8 cellular contexts compared by ENCODE assay signal in the genomic region with DNA sequence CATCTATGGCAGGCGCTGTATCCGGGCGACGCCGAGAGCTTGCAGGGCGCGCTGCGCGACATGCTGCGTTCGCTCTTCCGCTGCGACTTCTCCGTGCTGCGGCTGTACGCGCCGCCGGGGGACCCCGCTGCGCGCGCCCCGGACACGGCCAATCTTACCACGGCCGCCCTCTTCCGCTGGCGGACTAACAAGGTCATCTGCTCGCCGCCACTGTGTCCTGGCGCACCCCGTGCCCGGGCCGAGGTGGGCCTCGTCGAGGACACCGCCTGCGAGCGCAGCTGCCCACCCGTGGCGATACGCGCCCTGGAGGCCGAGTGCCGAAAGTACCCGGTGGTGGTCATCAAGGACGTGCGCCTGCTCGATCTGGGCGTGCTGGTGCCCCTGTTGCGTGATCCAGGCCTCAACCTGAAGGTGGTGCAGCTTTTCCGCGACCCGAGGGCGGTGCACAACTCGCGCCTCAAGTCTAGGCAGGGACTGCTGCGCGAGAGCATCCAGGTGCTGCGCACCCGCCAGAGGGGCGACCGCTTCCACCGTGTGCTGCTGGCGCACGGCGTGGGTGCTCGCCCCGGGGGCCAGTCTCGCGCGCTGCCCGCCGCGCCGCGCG. TPM values are rescaled to one million over a fixed set of nuclear protein-coding genes. Genes with fewer than 3 reads are reported as not detected.
DNase-seq lines count a peak whose midpoint lies in the region; ATAC-seq, FAIRE-seq and TF ChIP-seq lines count a peak whose summit lies in the region.

No MANE protein-coding gene starts in this region.

- H3K79me2 ChIP-seq in Loucy (ENCODE audit: insufficient read depth, low read length), result peaks cover 3% of the 10 kb centered on the region

- H3K36me3 Mint-ChIP-seq in activated T-cell treated with anti-CD3 and anti-CD28 coated beads, Interleukin-2, amount 50 U/mL, for 24 hours (ENCODE audit: low read depth), result peaks cover 14% of the 10 kb centered on the region
- peaks cover 1% of the 10 kb centered on the region for H3K36me3 Mint-ChIP-seq in progenitor cell of endocrine pancreas (ENCODE audit: insufficient read depth)

- H3K4me1 ChIP-seq in A549 (peaks cover 35% of the 10 kb centered on the region), Loucy (ENCODE audit: insufficient read depth, low read length, poor library complexity, severe bottlenecking) (peaks cover 20% of the 10 kb centered on the region)

- H3K9ac ChIP-seq in Loucy (ENCODE audit: low read depth, low read length, poor library complexity, severe bottlenecking), result no peak overlapping the region

- peak overlapping the region; percentile 57 for H3K27ac Mint-ChIP-seq in activated T-cell treated with anti-CD3 and anti-CD28 coated beads, Interleukin-2, amount 50 U/mL, for 24 hours
- no peak overlapping the region for H3K27ac Mint-ChIP-seq in progenitor cell of endocrine pancreas

- no peak for TF ChIP-seq CTCF in A549 (IDR thresholded peaks at IDR 0.05)
- no peak for TF ChIP-seq CTCF in Loucy (conservative IDR thresholded peaks at IDR 0.05; ENCODE audit: low read length)
- no peak for TF ChIP-seq CTCF in foreskin fibroblast (IDR thresholded peaks at IDR 0.05; ENCODE audit: low read depth, low read length)
- TF ChIP-seq CTCF in progenitor cell of endocrine pancreas (IDR thresholded peaks at IDR 0.05; ENCODE audit: unreplicated experiment), result no peak

- H3K9me3 ChIP-seq in A549 (no peaks in the 10 kb centered on the region), Loucy (ENCODE audit: insufficient read depth, low read depth, low read length) (no peaks in the 10 kb centered on the region)

- H3K4me3 ChIP-seq in A549 (peak overlapping the region; percentile 76), Loucy (ENCODE audit: low read length, poor library complexity, severe bottlenecking) (peak overlapping the region; percentile 84), foreskin fibroblast (ENCODE audit: low read depth in 1 of 2, low read length in 2 of 2) (peak overlapping the region; percentile 53 to 61)

- no peaks in the 10 kb centered on the region for H3K9me3 Mint-ChIP-seq in activated T-cell treated with anti-CD3 and anti-CD28 coated beads, Interleukin-2, amount 50 U/mL, for 24 hours
- H3K9me3 Mint-ChIP-seq in progenitor cell of endocrine pancreas (ENCODE audit: low read depth), result peaks cover 8% of the 10 kb centered on the region

- WGBS in A549 (ENCODE audit: missing lambda C conversion rate), result 63% methylated on average over 38 of the region's 79 CpGs

- H4K20me1 ChIP-seq in Loucy (ENCODE audit: insufficient read depth, low read length, poor library complexity, severe bottlenecking), result no peaks in the 10 kb centered on the region

- H3F3A ChIP-seq in Loucy (ENCODE audit: low read depth), result no peaks in the 10 kb centered on the region

- CTCF ChIA-PET in A549 (lab: Yijun Ruan, JAX), result no interaction called here

- no peak overlapping the region for H2AFZ ChIP-seq in Loucy (ENCODE audit: low read length)

- H3K27ac ChIP-seq in A549, result peak overlapping the region; percentile 88 to 98

- H3K4me2 ChIP-seq in A549 (peak overlapping the region; percentile 83), Loucy (ENCODE audit: low read depth, low read length, poor library complexity, severe bottlenecking) (peak overlapping the region; percentile 90)

- 0 out of 2 replicates have a peak, but pooled peaks have one; percentile 10 for TF ChIP-seq POLR2A in A549 (IDR thresholded peaks at IDR 0.05; ENCODE audit: low read length)

- peaks cover 49% of the 10 kb centered on the region for H3K4me1 Mint-ChIP-seq in activated T-cell treated with anti-CD3 and anti-CD28 coated beads, Interleukin-2, amount 50 U/mL, for 24 hours (ENCODE audit: low read depth)
- H3K4me1 Mint-ChIP-seq in progenitor cell of endocrine pancreas (ENCODE audit: low read depth), result no peaks in the 10 kb centered on the region

- peak in 1 of 2 experiments; percentile 48 for DNase-seq in A549 (ENCODE audit: low read depth in 1 of 2, low spot score in 1 of 2)
- peak; percentile 57 for DNase-seq in activated T-cell treated with anti-CD3 and anti-CD28 coated beads, Interleukin-2, amount 50 U/mL, for 24 hours
- peak in 1 of 2 donors; percentile 46 for DNase-seq in foreskin fibroblast
- peak; percentile 9 for DNase-seq in progenitor cell of endocrine pancreas (ENCODE audit: low spot score, unreplicated experiment)
- no peak for DNase-seq in urothelium cell line (ENCODE audit: low spot score)
- DNase-seq in cortex of kidney (lab: John Stamatoyannopoulos, UW), result no peak

- ATAC-seq in A549 (peak; percentile 5 to 6; a peak in 4 of 6 replicates), GM19372 (IDR thresholded peaks at IDR 0.05; ENCODE audit: low read depth, unreplicated experiment) (peak; percentile 6)

- no peaks in the 10 kb centered on the region for H3K27me3 ChIP-seq in Loucy (ENCODE audit: insufficient read depth, low read length, poor library complexity, severe bottlenecking)

- H3K27me3 Mint-ChIP-seq in activated T-cell treated with anti-CD3 and anti-CD28 coated beads, Interleukin-2, amount 50 U/mL, for 24 hours, result peaks cover 27% of the 10 kb centered on the region
- peaks cover 39% of the 10 kb centered on the region for H3K27me3 Mint-ChIP-seq in progenitor cell of endocrine pancreas

- POLR2A ChIA-PET in A549 (lab: Yijun Ruan, JAX), result interaction anchor here (1.4 kb wide), 1 partner anchor 9 kb away, joined by 5 read pairs; no protein-coding TSS in a partner anchor

- H3K36me3 ChIP-seq in Loucy (ENCODE audit: insufficient read depth, low read length), result no peaks in the 10 kb centered on the region

- peak overlapping the region; percentile 76 for H3K4me3 Mint-ChIP-seq in activated T-cell treated with anti-CD3 and anti-CD28 coated beads, Interleukin-2, amount 50 U/mL, for 24 hours
- H3K4me3 Mint-ChIP-seq in progenitor cell of endocrine pancreas (ENCODE audit: low read depth), result peak overlapping the region; percentile 66

- no peak for TF ChIP-seq EP300 in A549 (IDR thresholded peaks at IDR 0.05)

- FAIRE-seq in A549 (lab: Jason Lieb, UNC), result no peak
- FAIRE-seq in urothelium cell line (lab: Jason Lieb, UNC), result no peak

- TF ChIP-seq RAD21 in A549 (conservative IDR thresholded peaks at IDR 0.05 in 1 of 2, IDR thresholded peaks at IDR 0.05 in 1 of 2), result no peak

- H3K9me2 ChIP-seq in Loucy (replicated peaks; ENCODE audit: low read depth, low read length), result no peaks in the 10 kb centered on the region

TF ChIP-seq in A549, 52 proteins besides CTCF, POLR2A, EP300 and RAD21:
- TF ChIP-seq ZNF302 (CRISPR knock-in tag; IDR thresholded peaks at IDR 0.05), result no peak
- 0 out of 3 replicates have a peak, but pooled peaks have one; percentile 4 for TF ChIP-seq SMC3 (IDR thresholded peaks at IDR 0.05)

RNA-seq across cellular contexts. Expression of gene CHST7, which starts 0.9 kb away (rescaled TPM):
- 6.3 and 6.5 TPM in 2 replicates for polyA plus RNA-seq in A549 (2011; rRNA removed)
- 9.9 and 17.3 TPM in 2 replicates for polyA plus RNA-seq in A549 (2012; cell fraction: cytosol; rRNA removed)
- 14.0 and 24.6 TPM in 2 replicates for polyA plus RNA-seq in A549 (2012; cell fraction: nucleus; rRNA removed)
- polyA plus RNA-seq in A549 (2017; fragmentation: RNase III; extraction: RNeasy Plus Mini Kit Qiagen cat#74134 plus additional on column Dnase treatment), result 15.3 to 20.8 TPM (median 18.8 TPM) in 3 replicates
- 2.7 and 3.9 TPM in 2 replicates for polyA minus RNA-seq in A549 (2011; rRNA and poly(A)+ RNA removed)
- 0.80 and 1.1 TPM in 2 replicates for total RNA-seq in progenitor cell of endocrine pancreas

RNA-seq across cellular contexts. Expression of gene ZNF674, which starts 29.2 kb away (rescaled TPM):
- 6.3 and 6.9 TPM in 2 replicates for polyA plus RNA-seq in A549 (2011; rRNA removed)
- polyA plus RNA-seq in A549 (2012; cell fraction: cytosol; rRNA removed), result 1.7 and 2.1 TPM in 2 replicates
- polyA plus RNA-seq in A549 (2012; cell fraction: nucleus; rRNA removed), result 2.0 and 2.9 TPM in 2 replicates
- 2.2 to 3.1 TPM (median 2.6 TPM) in 3 replicates for polyA plus RNA-seq in A549 (2017; fragmentation: RNase III; extraction: RNeasy Plus Mini Kit Qiagen cat#74134 plus additional on column Dnase treatment)
- 19.5 and 28.6 TPM in 2 replicates for polyA minus RNA-seq in A549 (2011; rRNA and poly(A)+ RNA removed)
- total RNA-seq in progenitor cell of endocrine pancreas, result 6.2 and 7.0 TPM in 2 replicates

Comparison
In these comparisons a context has a peak if more than half of its experiments do, and no peak if none do; other contexts are left out.
1. DNase-seq: peak in activated T-cell treated with anti-CD3 and anti-CD28 coated beads, Interleukin-2, amount 50 U/mL, for 24 hours (single experiment) and progenitor cell of endocrine pancreas (single experiment); none in urothelium cell line (single experiment) and cortex of kidney (single experiment).
2. Peak in every context shown above with its lines, with median percentiles within 50 percentile points of each other: H3K4me3 ChIP-seq.